Comparison of ENCODE assay signal across 1 cellular context in genomic region chr22:45978275-45978713, GRCh38.
TF ChIP-seq lines count a peak whose summit lies in the region.

No MANE protein-coding gene starts in this region.

TF ChIP-seq in GM23338, 12 proteins besides CTCF, POLR2A, EP300 and RAD21 (continued from another document):
- TF ChIP-seq, protein P1, sequence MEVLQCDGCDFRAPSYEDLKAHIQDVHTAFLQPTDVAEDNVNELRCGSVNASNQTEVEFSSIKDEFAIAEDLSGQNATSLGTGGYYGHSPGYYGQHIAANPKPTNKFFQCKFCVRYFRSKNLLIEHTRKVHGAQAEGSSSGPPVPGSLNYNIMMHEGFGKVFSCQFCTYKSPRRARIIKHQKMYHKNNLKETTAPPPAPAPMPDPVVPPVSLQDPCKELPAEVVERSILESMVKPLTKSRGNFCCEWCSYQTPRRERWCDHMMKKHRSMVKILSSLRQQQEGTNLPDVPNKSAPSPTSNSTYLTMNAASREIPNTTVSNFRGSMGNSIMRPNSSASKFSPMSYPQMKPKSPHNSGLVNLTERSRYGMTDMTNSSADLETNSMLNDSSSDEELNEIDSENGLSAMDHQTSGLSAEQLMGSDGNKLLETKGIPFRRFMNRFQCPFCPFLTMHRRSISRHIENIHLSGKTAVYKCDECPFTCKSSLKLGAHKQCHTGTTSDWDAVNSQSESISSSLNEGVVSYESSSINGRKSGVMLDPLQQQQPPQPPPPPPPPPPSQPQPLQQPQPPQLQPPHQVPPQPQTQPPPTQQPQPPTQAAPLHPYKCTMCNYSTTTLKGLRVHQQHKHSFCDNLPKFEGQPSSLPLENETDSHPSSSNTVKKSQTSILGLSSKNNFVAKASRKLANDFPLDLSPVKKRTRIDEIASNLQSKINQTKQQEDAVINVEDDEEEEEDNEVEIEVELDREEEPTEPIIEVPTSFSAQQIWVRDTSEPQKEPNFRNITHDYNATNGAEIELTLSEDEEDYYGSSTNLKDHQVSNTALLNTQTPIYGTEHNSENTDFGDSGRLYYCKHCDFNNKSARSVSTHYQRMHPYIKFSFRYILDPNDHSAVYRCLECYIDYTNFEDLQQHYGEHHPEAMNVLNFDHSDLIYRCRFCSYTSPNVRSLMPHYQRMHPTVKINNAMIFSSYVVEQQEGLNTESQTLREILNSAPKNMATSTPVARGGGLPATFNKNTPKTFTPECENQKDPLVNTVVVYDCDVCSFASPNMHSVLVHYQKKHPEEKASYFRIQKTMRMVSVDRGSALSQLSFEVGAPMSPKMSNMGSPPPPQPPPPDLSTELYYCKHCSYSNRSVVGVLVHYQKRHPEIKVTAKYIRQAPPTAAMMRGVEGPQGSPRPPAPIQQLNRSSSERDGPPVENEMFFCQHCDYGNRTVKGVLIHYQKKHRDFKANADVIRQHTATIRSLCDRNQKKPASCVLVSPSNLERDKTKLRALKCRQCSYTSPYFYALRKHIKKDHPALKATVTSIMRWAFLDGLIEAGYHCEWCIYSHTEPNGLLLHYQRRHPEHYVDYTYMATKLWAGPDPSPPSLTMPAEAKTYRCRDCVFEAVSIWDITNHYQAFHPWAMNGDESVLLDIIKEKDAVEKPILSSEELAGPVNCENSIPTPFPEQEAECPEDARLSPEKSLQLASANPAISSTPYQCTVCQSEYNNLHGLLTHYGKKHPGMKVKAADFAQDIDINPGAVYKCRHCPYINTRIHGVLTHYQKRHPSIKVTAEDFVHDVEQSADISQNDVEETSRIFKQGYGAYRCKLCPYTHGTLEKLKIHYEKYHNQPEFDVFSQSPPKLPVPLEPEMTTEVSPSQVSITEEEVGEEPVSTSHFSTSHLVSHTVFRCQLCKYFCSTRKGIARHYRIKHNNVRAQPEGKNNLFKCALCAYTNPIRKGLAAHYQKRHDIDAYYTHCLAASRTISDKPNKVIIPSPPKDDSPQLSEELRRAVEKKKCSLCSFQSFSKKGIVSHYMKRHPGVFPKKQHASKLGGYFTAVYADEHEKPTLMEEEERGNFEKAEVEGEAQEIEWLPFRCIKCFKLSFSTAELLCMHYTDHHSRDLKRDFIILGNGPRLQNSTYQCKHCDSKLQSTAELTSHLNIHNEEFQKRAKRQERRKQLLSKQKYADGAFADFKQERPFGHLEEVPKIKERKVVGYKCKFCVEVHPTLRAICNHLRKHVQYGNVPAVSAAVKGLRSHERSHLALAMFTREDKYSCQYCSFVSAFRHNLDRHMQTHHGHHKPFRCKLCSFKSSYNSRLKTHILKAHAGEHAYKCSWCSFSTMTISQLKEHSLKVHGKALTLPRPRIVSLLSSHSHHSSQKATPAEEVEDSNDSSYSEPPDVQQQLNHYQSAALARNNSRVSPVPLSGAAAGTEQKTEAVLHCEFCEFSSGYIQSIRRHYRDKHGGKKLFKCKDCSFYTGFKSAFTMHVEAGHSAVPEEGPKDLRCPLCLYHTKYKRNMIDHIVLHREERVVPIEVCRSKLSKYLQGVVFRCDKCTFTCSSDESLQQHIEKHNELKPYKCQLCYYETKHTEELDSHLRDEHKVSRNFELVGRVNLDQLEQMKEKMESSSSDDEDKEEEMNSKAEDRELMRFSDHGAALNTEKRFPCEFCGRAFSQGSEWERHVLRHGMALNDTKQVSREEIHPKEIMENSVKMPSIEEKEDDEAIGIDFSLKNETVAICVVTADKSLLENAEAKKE (CRISPR knock-in tag; IDR thresholded peaks at IDR 0.05), result no peak
- TF ChIP-seq, protein P2, sequence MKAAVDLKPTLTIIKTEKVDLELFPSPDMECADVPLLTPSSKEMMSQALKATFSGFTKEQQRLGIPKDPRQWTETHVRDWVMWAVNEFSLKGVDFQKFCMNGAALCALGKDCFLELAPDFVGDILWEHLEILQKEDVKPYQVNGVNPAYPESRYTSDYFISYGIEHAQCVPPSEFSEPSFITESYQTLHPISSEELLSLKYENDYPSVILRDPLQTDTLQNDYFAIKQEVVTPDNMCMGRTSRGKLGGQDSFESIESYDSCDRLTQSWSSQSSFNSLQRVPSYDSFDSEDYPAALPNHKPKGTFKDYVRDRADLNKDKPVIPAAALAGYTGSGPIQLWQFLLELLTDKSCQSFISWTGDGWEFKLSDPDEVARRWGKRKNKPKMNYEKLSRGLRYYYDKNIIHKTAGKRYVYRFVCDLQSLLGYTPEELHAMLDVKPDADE (IDR thresholded peaks at IDR 0.05), result no peak
- no peak for TF ChIP-seq EZH2phosphoT487 (IDR thresholded peaks at IDR 0.05; ENCODE audit: unreplicated experiment)
